ENCODE assay signal across 35 cellular contexts in the genomic region with DNA sequence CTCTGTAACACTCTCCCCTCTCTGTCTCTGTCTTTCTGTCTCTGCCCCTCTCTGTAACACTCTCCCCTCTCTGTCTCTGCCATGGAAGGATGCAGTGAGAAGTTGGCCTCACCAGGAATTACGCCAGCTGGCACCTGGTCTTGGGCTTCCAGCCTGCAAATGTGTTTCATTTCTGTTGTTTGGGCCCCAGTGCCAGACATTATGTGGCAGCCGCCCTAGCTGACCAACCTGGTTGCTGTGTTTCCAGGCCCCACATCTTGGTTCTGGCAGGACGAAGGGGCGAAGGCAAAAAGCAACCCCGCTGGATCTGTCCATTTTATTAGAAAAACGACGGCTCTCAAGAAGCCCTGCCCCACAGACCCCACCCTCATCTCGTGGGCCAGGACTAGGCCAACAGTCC. TPM values are rescaled to one million over a fixed set of nuclear protein-coding genes. Genes with fewer than 3 reads are reported as not detected.
DNase-seq lines count a peak whose midpoint lies in the region; ATAC-seq and TF ChIP-seq lines count a peak whose summit lies in the region.
"Had no signal": no experiment of that assay in that cellular context is flagged by ENCODE, and none has a peak within 500 bp of the region (broad histone marks: within the 10 kb centered on the region; RNA-seq: fewer than 3 reads in every experiment).

No MANE protein-coding gene starts in this region.

- DNase-seq in GM23248 (peak; percentile 34), RWPE2 (ENCODE audit: low spot score) (peak; percentile 13), fibroblast of the aortic adventitia (ENCODE audit: low read depth) (peak; percentile 58), neural crest cell (ENCODE audit: low read depth, low spot score) (no peak), WTC11 (ENCODE audit: low spot score) (no peak)
- DNase-seq: activated CD4-positive, alpha-beta memory T cell treated with anti-CD3 and anti-CD28 coated beads, Interleukin-2, amount 10 ng/mL, durations not matched to agents 7 days and 5 days; activated CD4-positive, CD25-positive, alpha-beta regulatory T cell treated with anti-CD3 and anti-CD28 coated beads, Interleukin-2, amount 50 U/mL, for 72 hours; activated CD8-positive, alpha-beta memory T cell treated with anti-CD3 and anti-CD28 coated beads, Interleukin-2, amount 50 U/mL, for 4 hours; activated naive CD4-positive, alpha-beta T cell treated with Interleukin-2 at 50 U/mL for 16 hours; effector CD8-positive, alpha-beta T cell; GDM1; HFFc6; left ventricle myocardium superior; naive B cell; NCI-H1105; NCI-H2029; NCI-H69; SHP77 treated with DMSO at 0.1 percent for 48 hours; stimulated activated naive B cell treated with anti-CD40 and anti-IgM and Interleukin-4, amounts not matched to agents 10 μg/mL and 1 μg/mL and 100 μg/mL, for 72 hours; upper lobe of right lung had no signal

- H3K27ac Mint-ChIP-seq in neural crest cell (ENCODE audit: unreplicated experiment) (no peak overlapping the region), WTC11 (no peak overlapping the region)
- H3K27ac Mint-ChIP-seq: activated CD4-positive, alpha-beta memory T cell treated with anti-CD3 and anti-CD28 coated beads, Interleukin-2, amount 10 ng/mL, durations not matched to agents 7 days and 5 days; GM23338; HFFc6; naive B cell; stimulated activated naive B cell treated with anti-CD40 and anti-IgM and Interleukin-4, amounts not matched to agents 10 μg/mL and 1 μg/mL and 100 μg/mL, for 72 hours had no signal

- ATAC-seq in RWPE2 (ENCODE audit: low read depth), result no peak
- ATAC-seq in HG02973 (IDR thresholded peaks at IDR 0.05; ENCODE audit: unreplicated experiment), result no peak
- no peak for ATAC-seq in GM19452 (IDR thresholded peaks at IDR 0.05; ENCODE audit: unreplicated experiment)
- no peak for ATAC-seq in HG03469 (IDR thresholded peaks at IDR 0.05; ENCODE audit: unreplicated experiment)
- no peak for ATAC-seq in WTC11
- ATAC-seq: GM23338; K562; stimulated activated naive B cell treated with anti-CD40 and anti-IgM and Interleukin-4, amounts not matched to agents 10 μg/mL and 1 μg/mL and 100 μg/mL, for 72 hours; upper lobe of right lung had no signal

- no peak for TF ChIP-seq CTCF in RWPE2 (IDR thresholded peaks at IDR 0.05; ENCODE audit: poor library complexity, severe bottlenecking)
- no peak for TF ChIP-seq CTCF in fibroblast of the aortic adventitia (IDR thresholded peaks at IDR 0.05; ENCODE audit: insufficient read depth, low read length)
- no peak for TF ChIP-seq CTCF in neural crest cell (conservative IDR thresholded peaks at IDR 0.05)
- no peak for TF ChIP-seq CTCF in WTC11 (IDR thresholded peaks at IDR 0.05)

- in situ Hi-C loops in GM23248 (cut with MboI), result no loop called here

- H3K36me3 Mint-ChIP-seq in neural crest cell (ENCODE audit: low read depth) (no peaks in the 10 kb centered on the region), WTC11 (no peaks in the 10 kb centered on the region)
- H3K36me3 Mint-ChIP-seq: naive B cell; stimulated activated naive B cell treated with anti-CD40 and anti-IgM and Interleukin-4, amounts not matched to agents 10 μg/mL and 1 μg/mL and 100 μg/mL, for 72 hours had no signal

- H3K36me3 ChIP-seq in GM23248 (ENCODE audit: low read depth) (no peaks in the 10 kb centered on the region), RWPE2 (ENCODE audit: low read depth) (no peaks in the 10 kb centered on the region)
- H3K36me3 ChIP-seq: BLaER1 treated with 17β-estradiol and CSF1 and Interleukin-3, amounts not matched to agents 10 nM and 100 nM; upper lobe of right lung had no signal

- H2AFZ ChIP-seq in GM23248, result no peak overlapping the region
- H2AFZ ChIP-seq: GM23338 had no signal

- H3K9me2 ChIP-seq in GM23248 (ENCODE audit: insufficient read depth), result no peaks in the 10 kb centered on the region

- 49 to 51% methylated on average over 8 of the region's 8 CpGs for WGBS in GM23248 (ENCODE audit: low coverage in 1 of 2, low lambda C conversion rate in 2 of 2, missing lambda C conversion rate in 2 of 2), 2 experiments

- CTCF ChIA-PET in WTC11 (lab: Charles Lee), result no interaction called here

- H3K4me2 ChIP-seq in GM23248 (ENCODE audit: unreplicated experiment), result no peak overlapping the region
- H3K4me2 ChIP-seq: GM23338 had no signal

- 0 out of 2 replicates have a peak, but pooled peaks cover 3% of the 10 kb centered on the region for H3F3A ChIP-seq in GM23248 (ENCODE audit: insufficient read depth)

- H3K79me2 ChIP-seq in GM23248 (ENCODE audit: insufficient read depth), result no peaks in the 10 kb centered on the region

- H3K4me3 Mint-ChIP-seq in neural crest cell (peak overlapping the region; percentile 38), WTC11 (no peak overlapping the region)
- H3K4me3 Mint-ChIP-seq: activated CD4-positive, alpha-beta memory T cell treated with anti-CD3 and anti-CD28 coated beads, Interleukin-2, amount 10 ng/mL, durations not matched to agents 7 days and 5 days; GM23338; HFFc6; stimulated activated naive B cell treated with anti-CD40 and anti-IgM and Interleukin-4, amounts not matched to agents 10 μg/mL and 1 μg/mL and 100 μg/mL, for 72 hours had no signal

- no peaks in the 10 kb centered on the region for H3K9me3 ChIP-seq in GM23248 (ENCODE audit: low read depth)
- H3K9me3 ChIP-seq in RWPE2 (ENCODE audit: severe bottlenecking), result no peaks in the 10 kb centered on the region
- H3K9me3 ChIP-seq: BLaER1 treated with 17β-estradiol and CSF1 and Interleukin-3, amounts not matched to agents 10 nM and 100 nM; upper lobe of right lung had no signal

- H3K4me1 Mint-ChIP-seq in neural crest cell (peaks cover 8% of the 10 kb centered on the region), WTC11 (peaks cover 34% of the 10 kb centered on the region)

- H3K27me3 Mint-ChIP-seq in neural crest cell (ENCODE audit: low read depth) (peaks cover 3% of the 10 kb centered on the region), WTC11 (ENCODE audit: low read depth) (no peaks in the 10 kb centered on the region; the same call in 1 of the 2 replicates)
- H3K27me3 Mint-ChIP-seq: activated CD4-positive, alpha-beta memory T cell treated with anti-CD3 and anti-CD28 coated beads, Interleukin-2, amount 10 ng/mL, durations not matched to agents 7 days and 5 days; stimulated activated naive B cell treated with anti-CD40 and anti-IgM and Interleukin-4, amounts not matched to agents 10 μg/mL and 1 μg/mL and 100 μg/mL, for 72 hours had no signal

- no peak overlapping the region for H3K9ac ChIP-seq in GM23248
- H3K9ac ChIP-seq: BLaER1 treated with 17β-estradiol and CSF1 and Interleukin-3, amounts not matched to agents 10 nM and 100 nM had no signal

- no peaks in the 10 kb centered on the region for H4K20me1 ChIP-seq in GM23248 (ENCODE audit: insufficient read depth)
- H4K20me1 ChIP-seq: BLaER1 treated with 17β-estradiol and CSF1 and Interleukin-3, amounts not matched to agents 10 nM and 100 nM had no signal

- H3K27me3 ChIP-seq in GM23248 (replicated peaks; ENCODE audit: insufficient read depth) (no peaks in the 10 kb centered on the region), RWPE2 (ENCODE audit: insufficient read depth, poor library complexity, severe bottlenecking) (no peaks in the 10 kb centered on the region)
- H3K27me3 ChIP-seq: BLaER1 treated with 17β-estradiol and CSF1 and Interleukin-3, amounts not matched to agents 10 nM and 100 nM; upper lobe of right lung had no signal

- H3K4me3 ChIP-seq in GM23248 (no peak overlapping the region), RWPE2 (ENCODE audit: severe bottlenecking) (no peak overlapping the region), fibroblast of the aortic adventitia (ENCODE audit: low read depth, low read length) (no peak overlapping the region)
- H3K4me3 ChIP-seq: BLaER1 treated with 17β-estradiol and CSF1 and Interleukin-3, amounts not matched to agents 10 nM and 100 nM; coronary artery; GM23338; K562; upper lobe of right lung had no signal

- POLR2A ChIA-PET in WTC11 (lab: Charles Lee), result interaction anchor here (0.5 kb wide), 1 partner anchor 182 kb away, joined by 3 read pairs; no protein-coding TSS in a partner anchor

- no peak overlapping the region for H3K27ac ChIP-seq in GM23248
- H3K27ac ChIP-seq in RWPE2 (ENCODE audit: poor library complexity, severe bottlenecking), result no peak overlapping the region
- H3K27ac ChIP-seq: BLaER1 treated with 17β-estradiol and CSF1 and Interleukin-3, amounts not matched to agents 10 nM and 100 nM; coronary artery; epithelial cell of prostate; upper lobe of right lung had no signal

- H3K9me3 Mint-ChIP-seq in neural crest cell (no peaks in the 10 kb centered on the region), WTC11 (no peaks in the 10 kb centered on the region)
- H3K9me3 Mint-ChIP-seq: activated CD4-positive, alpha-beta memory T cell treated with anti-CD3 and anti-CD28 coated beads, Interleukin-2, amount 10 ng/mL, durations not matched to agents 7 days and 5 days; GM23338; HFFc6; naive B cell; stimulated activated naive B cell treated with anti-CD40 and anti-IgM and Interleukin-4, amounts not matched to agents 10 μg/mL and 1 μg/mL and 100 μg/mL, for 72 hours had no signal

- no peaks in the 10 kb centered on the region for H3K4me1 ChIP-seq in GM23248 (ENCODE audit: insufficient read depth)
- no peaks in the 10 kb centered on the region for H3K4me1 ChIP-seq in RWPE2 (ENCODE audit: insufficient read depth, poor library complexity, severe bottlenecking)

TF ChIP-seq in WTC11, 78 proteins besides CTCF, POLR2A, EP300 and RAD21:
- TF ChIP-seq, protein P1, sequence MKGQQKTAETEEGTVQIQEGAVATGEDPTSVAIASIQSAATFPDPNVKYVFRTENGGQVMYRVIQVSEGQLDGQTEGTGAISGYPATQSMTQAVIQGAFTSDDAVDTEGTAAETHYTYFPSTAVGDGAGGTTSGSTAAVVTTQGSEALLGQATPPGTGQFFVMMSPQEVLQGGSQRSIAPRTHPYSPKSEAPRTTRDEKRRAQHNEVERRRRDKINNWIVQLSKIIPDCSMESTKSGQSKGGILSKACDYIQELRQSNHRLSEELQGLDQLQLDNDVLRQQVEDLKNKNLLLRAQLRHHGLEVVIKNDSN (CRISPR knock-in tag; IDR thresholded peaks at IDR 0.05), result no peak
- TF ChIP-seq ZNF121 (CRISPR knock-in tag; IDR thresholded peaks at IDR 0.05), result no peak

RNA-seq across cellular contexts. Expression of a gene that starts 5.2 kb away (rescaled TPM):
- 19.2 and 20.0 TPM in 2 replicates for total RNA-seq in GM23248 (2014; rRNA removed; shearing (Covaris generic))
- polyA plus RNA-seq in GM23248 (2016; fragmentation: Nextera tagmentation; extraction: Ambion mirVana), result 4.2 and 6.1 TPM in 2 replicates
- total RNA-seq in fibroblast of the aortic adventitia (ENCODE audit: low replicate concordance), result 9.2 and 26.7 TPM in 2 replicates
- 34.3 and 34.7 TPM in 2 replicates for total RNA-seq in neural crest cell
- total RNA-seq in WTC11 (2021), result 32.9 to 34.7 TPM (median 33.4 TPM) in 3 replicates

RNA-seq across cellular contexts. Expression of a gene that starts 36.7 kb away (rescaled TPM):
- total RNA-seq in GM23248 (2014; rRNA removed; shearing (Covaris generic)), result not detected in 2 replicates
- polyA plus RNA-seq in GM23248 (2016; fragmentation: Nextera tagmentation; extraction: Ambion mirVana), result not detected in 2 replicates
- total RNA-seq in fibroblast of the aortic adventitia (ENCODE audit: low replicate concordance) (not detected in 2 replicates), neural crest cell (not detected in 2 replicates), WTC11 (2021) (0.09 TPM in 1 of 3 replicates, not detected in the others)
- total RNA-seq: activated CD4-positive, alpha-beta memory T cell treated with anti-CD3 and anti-CD28 coated beads, Interleukin-2, amount 10 ng/mL, durations not matched to agents 7 days and 5 days; bronchial epithelial cell; fibroblast of villous mesenchyme; GM23338; HFFc6; K562; left ventricle myocardium superior; osteoblast; pulmonary artery endothelial cell; T-helper 2 cell treated with Interferon-gamma antibody and Interleukin-4, amounts not matched to agents 100 ng/mL and 5 ng/mL, for 36 hours; upper lobe of right lung had no signal
- polyA plus RNA-seq: AG04450, GM23338, K562 had no signal

RNA-seq across cellular contexts. Expression of a gene that starts 43.1 kb away (rescaled TPM):
- total RNA-seq in GM23248 (2014; rRNA removed; shearing (Covaris generic)), result not detected in 2 replicates
- 0.11 TPM in 1 of 2 replicates, not detected in the other for polyA plus RNA-seq in GM23248 (2016; fragmentation: Nextera tagmentation; extraction: Ambion mirVana)
- total RNA-seq in fibroblast of the aortic adventitia (ENCODE audit: low replicate concordance) (0.09 TPM in 1 of 2 replicates, not detected in the other), neural crest cell (0.19 TPM in 1 of 2 replicates, not detected in the other), WTC11 (2021) (4.1 to 6.8 TPM (median 6.4 TPM) in 3 replicates)
- total RNA-seq: activated CD4-positive, alpha-beta memory T cell treated with anti-CD3 and anti-CD28 coated beads, Interleukin-2, amount 10 ng/mL, durations not matched to agents 7 days and 5 days; bronchial epithelial cell; fibroblast of villous mesenchyme; HFFc6; HT1080; K562; pulmonary artery endothelial cell; T-helper 2 cell treated with Interferon-gamma antibody and Interleukin-4, amounts not matched to agents 100 ng/mL and 5 ng/mL, for 36 hours had no signal
- polyA plus RNA-seq: AG04450, K562 had no signal

Comparison
In these comparisons a context has a peak if more than half of its experiments do, and no peak if none do; other contexts are left out.
1. DNase-seq: peak in GM23248 (single experiment), RWPE2 (single experiment) and fibroblast of the aortic adventitia (single experiment); none in neural crest cell (single experiment) and WTC11 (single experiment).